8 cellular contexts compared by ENCODE assay signal in genomic region chr5:108727154-108727638, GRCh38. TPM values are rescaled to one million over a fixed set of nuclear protein-coding genes. Genes with fewer than 3 reads are reported as not detected.
A peak's percentile ranks its signal among the peaks of the same experiment; 100 is the strongest.
DNase-seq lines count a peak whose midpoint lies in the region; ATAC-seq and TF ChIP-seq lines count a peak whose summit lies in the region.

No MANE protein-coding gene starts in this region.

- no peaks in the 10 kb centered on the region for H3K9me3 Mint-ChIP-seq in activated T-cell treated with anti-CD3 and anti-CD28 coated beads, Interleukin-2, amount 50 U/mL, for 4 hours

- H3K18ac ChIP-seq in mesendoderm (ENCODE audit: low read length): no peak overlapping the region

- H3K9me3 ChIP-seq in Peyer's patch: no peaks in the 10 kb centered on the region
- no peaks in the 10 kb centered on the region for H3K9me3 ChIP-seq in effector memory CD4-positive, alpha-beta T cell (ENCODE audit: control insufficient read depth, low read length)
- no peaks in the 10 kb centered on the region for H3K9me3 ChIP-seq in vagina

- peak overlapping the region; percentile 89 for H3K4me2 ChIP-seq in mesendoderm (ENCODE audit: low read length)

- H3K36me3 ChIP-seq in Peyer's patch: no peaks in the 10 kb centered on the region
- H3K36me3 ChIP-seq in effector memory CD4-positive, alpha-beta T cell (ENCODE audit: control insufficient read depth, insufficient read depth, low read length): no peaks in the 10 kb centered on the region
- H3K36me3 ChIP-seq in mesendoderm (ENCODE audit: control insufficient read depth, insufficient read depth, low read length): no peaks in the 10 kb centered on the region
- H3K36me3 ChIP-seq in vagina: no peaks in the 10 kb centered on the region

- no peak overlapping the region for H2AK5ac ChIP-seq in mesendoderm (ENCODE audit: low read length)

- no peak overlapping the region for H2BK5ac ChIP-seq in mesendoderm (ENCODE audit: low read length)

- H3K4me1 Mint-ChIP-seq in activated T-cell treated with anti-CD3 and anti-CD28 coated beads, Interleukin-2, amount 50 U/mL, for 4 hours (ENCODE audit: low read depth): peaks cover 23% of the 10 kb centered on the region

- TF ChIP-seq CTCF in Peyer's patch (IDR thresholded peaks at IDR 0.05): no peak
- no peak for TF ChIP-seq CTCF in vagina (IDR thresholded peaks at IDR 0.05)
- no peak for TF ChIP-seq CTCF in GM20000 (IDR thresholded peaks at IDR 0.05; ENCODE audit: extremely low read depth, missing control alignments)

- peaks cover 0 to 6% (median 0%) of the 10 kb centered on the region in 4 donors for H3K4me1 ChIP-seq in Peyer's patch
- H3K4me1 ChIP-seq in effector memory CD4-positive, alpha-beta T cell (ENCODE audit: control insufficient read depth, insufficient read depth, low read length, poor library complexity, severe bottlenecking): peaks cover 5% of the 10 kb centered on the region
- H3K4me1 ChIP-seq in mesendoderm (ENCODE audit: control insufficient read depth, low read depth, low read length): peaks cover 6% of the 10 kb centered on the region
- peaks cover 15% of the 10 kb centered on the region for H3K4me1 ChIP-seq in vagina

- H3K27ac ChIP-seq in Peyer's patch: peak overlapping the region; percentile 86 to 93 (median 87)
- no peak overlapping the region for H3K27ac ChIP-seq in effector memory CD4-positive, alpha-beta T cell (ENCODE audit: insufficient read depth, low read length, poor library complexity, severe bottlenecking)
- H3K27ac ChIP-seq in mesendoderm (ENCODE audit: low read depth, low read length): peak overlapping the region; percentile 77
- H3K27ac ChIP-seq in vagina: peak overlapping the region; percentile 89

- H3K56ac ChIP-seq in mesendoderm (ENCODE audit: low read length): peak overlapping the region; percentile 92

- H3K4me3 Mint-ChIP-seq in activated T-cell treated with anti-CD3 and anti-CD28 coated beads, Interleukin-2, amount 50 U/mL, for 4 hours: peak overlapping the region; percentile 67

- H3K27me3 ChIP-seq in Peyer's patch (no peaks in the 10 kb centered on the region), mesendoderm (ENCODE audit: insufficient read depth, low read length, poor library complexity) (no peaks in the 10 kb centered on the region), vagina (no peaks in the 10 kb centered on the region)
- no peaks in the 10 kb centered on the region for H3K27me3 ChIP-seq in effector memory CD4-positive, alpha-beta T cell (replicated peaks; ENCODE audit: control insufficient read depth, insufficient read depth, low read length, poor library complexity, severe bottlenecking)

- peak overlapping the region; percentile 89 for H3K9ac ChIP-seq in mesendoderm (ENCODE audit: low read length)

- no peak for DNase-seq in activated T-cell treated with anti-CD3 and anti-CD28 coated beads, Interleukin-2, amount 50 U/mL, for 4 hours
- DNase-seq in activated T-cell treated with anti-CD3 and anti-CD28 coated beads, Interleukin-2, amount 50 U/mL, for 1 hour: no peak
- peak in 1 of 3 donors; percentile 55 for DNase-seq in Peyer's patch
- DNase-seq in effector memory CD4-positive, alpha-beta T cell: no peak
- no peak for DNase-seq in mesendoderm
- DNase-seq in vagina (ENCODE audit: extremely low spot score in 2 of 2): no peak
- DNase-seq in GM20000 (ENCODE audit: low spot score): no peak
- no peak for DNase-seq in stimulated activated naive CD4-positive, alpha-beta T cell (lab: John Stamatoyannopoulos, UW)

- no peak overlapping the region for H4K5ac ChIP-seq in mesendoderm (ENCODE audit: low read length)

- H2BK15ac ChIP-seq in mesendoderm (replicated peaks; ENCODE audit: low read depth): no peak overlapping the region

- no peak overlapping the region for H3K23ac ChIP-seq in mesendoderm (ENCODE audit: low read length)

- TF ChIP-seq POLR2A in Peyer's patch (IDR thresholded peaks at IDR 0.05): no peak
- no peak for TF ChIP-seq POLR2A in vagina (IDR thresholded peaks at IDR 0.05)

- ATAC-seq in activated T-cell treated with anti-CD3 and anti-CD28 coated beads, Interleukin-2, amount 50 U/mL, for 4 hours: no peak

- H3K27me3 Mint-ChIP-seq in activated T-cell treated with anti-CD3 and anti-CD28 coated beads, Interleukin-2, amount 50 U/mL, for 4 hours (ENCODE audit: low read depth): peaks cover 11% of the 10 kb centered on the region

- H3K4me3 ChIP-seq in Peyer's patch: peak overlapping the region; percentile 68 to 93 (median 72)
- H3K4me3 ChIP-seq in effector memory CD4-positive, alpha-beta T cell (ENCODE audit: insufficient read depth, low read depth, low read length, poor library complexity, severe bottlenecking): peak overlapping the region; percentile 79
- peak overlapping the region; percentile 73 for H3K4me3 ChIP-seq in mesendoderm (ENCODE audit: low read length)
- peak overlapping the region; percentile 71 to 74 for H3K4me3 ChIP-seq in vagina

- intact Hi-C loops in vagina (cut with DNase I): no loop called here

- WGBS in mesendoderm (ENCODE audit: extremely low coverage, insufficient coverage, low lambda C conversion rate): no CpG with 5 or more reads among the region's 8 CpGs

- H3K36me3 Mint-ChIP-seq in activated T-cell treated with anti-CD3 and anti-CD28 coated beads, Interleukin-2, amount 50 U/mL, for 4 hours (ENCODE audit: insufficient read depth): no peaks in the 10 kb centered on the region

- H3K79me2 ChIP-seq in mesendoderm (ENCODE audit: control insufficient read depth, insufficient read depth, low read length): no peaks in the 10 kb centered on the region

- no peaks in the 10 kb centered on the region for H3K79me1 ChIP-seq in mesendoderm (ENCODE audit: low read length)

- no peak overlapping the region for H2BK120ac ChIP-seq in mesendoderm (ENCODE audit: low read depth, low read length)

- H3K4ac ChIP-seq in mesendoderm (ENCODE audit: low read depth, low read length): no peak overlapping the region

- no peak overlapping the region for H4K8ac ChIP-seq in mesendoderm (ENCODE audit: low read depth, low read length)

RNA-seq across cellular contexts. Expression of gene FER, which starts 20.5 kb away (rescaled TPM):
- total RNA-seq in activated T-cell treated with anti-CD3 and anti-CD28 coated beads, Interleukin-2, amount 50 U/mL, for 4 hours: 1 to 10 TPM; 5.1 to 7.4 (median 7.3) TPM
- total RNA-seq in Peyer's patch: 100 to 1,000 TPM in 1 of 4 donors, 10 to 100 TPM in 2, 1 to 10 TPM in 1; 8.4 to 104 (median 12.5) TPM
- polyA plus RNA-seq in mesendoderm (2013, experiment 1 of 2): 11.9 TPM
- polyA plus RNA-seq in mesendoderm (2013, experiment 2 of 2): 10.1 TPM
- 19.2 TPM for total RNA-seq in vagina
